17 cellular contexts compared by ENCODE assay signal in the genomic region with DNA sequence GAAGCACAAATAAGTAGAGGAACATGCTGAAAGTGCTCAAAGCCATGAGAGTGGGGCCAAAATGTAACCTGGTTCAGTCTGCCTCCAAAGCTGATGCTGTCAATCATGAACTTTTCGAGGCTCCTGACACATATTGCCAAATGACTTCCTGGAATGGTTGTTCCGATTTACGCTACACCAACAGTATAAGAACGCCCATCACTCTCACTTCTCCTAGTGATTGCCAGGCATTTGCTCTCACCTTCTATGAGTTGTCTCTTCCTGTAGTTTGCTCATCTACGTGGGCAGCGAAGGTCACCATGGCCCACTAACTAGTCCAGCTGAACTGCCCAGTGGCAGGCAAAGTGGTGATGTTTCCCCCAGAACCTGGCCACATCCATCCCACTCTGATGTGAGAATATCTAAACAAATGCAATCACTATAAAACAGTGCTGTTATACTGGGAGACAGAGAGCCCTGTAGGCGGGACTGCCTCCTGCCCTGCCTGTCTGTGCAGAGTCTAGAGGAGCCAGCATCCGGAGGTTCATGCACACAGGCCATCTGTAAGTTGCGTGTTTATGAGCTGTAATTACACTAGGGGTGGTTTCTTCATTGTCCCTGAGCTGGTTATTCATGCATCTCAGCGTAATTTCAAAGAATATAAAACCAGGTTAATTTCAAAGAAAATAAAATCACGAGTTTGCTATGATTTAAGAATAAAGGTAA. TPM values are rescaled to one million over a fixed set of nuclear protein-coding genes. Genes with fewer than 3 reads are reported as not detected.
DNase-seq lines count a peak whose midpoint lies in the region; ATAC-seq and TF ChIP-seq lines count a peak whose summit lies in the region.
"Had no signal": no experiment of that assay in that cellular context is flagged by ENCODE, and none has a peak within 500 bp of the region (broad histone marks: within the 10 kb centered on the region; RNA-seq: fewer than 3 reads in every experiment).

No MANE protein-coding gene starts in this region.

- no peak overlapping the region for H3K27ac Mint-ChIP-seq in stimulated activated memory B cell treated with anti-CD40 and anti-IgM and Interleukin-4, amounts not matched to agents 10 μg/mL and 1 μg/mL and 100 μg/mL, for 72 hours
- H3K27ac Mint-ChIP-seq: activated CD8-positive, alpha-beta T cell treated with anti-CD3 and anti-CD28 coated beads, Interleukin-2, amount 10 ng/mL, durations not matched to agents 7 days and 5 days; activated T-helper 1 cell treated with anti-CD3 and anti-CD28 coated beads, Interleukin-12 subunit alpha, Interleukin-12 subunit beta, Interleukin-2, Interleukin-4 antibody, amounts not matched to agents 30 ng/mL and 10 ng/mL and 1 ng/mL, durations not matched to agents 14 hours and 24 hours and 36 hours had no signal

- no peaks in the 10 kb centered on the region for H3K27me3 ChIP-seq in upper lobe of right lung
- H3K27me3 ChIP-seq: adrenal gland had no signal

- no peak for TF ChIP-seq CTCF in fibroblast of pulmonary artery (IDR thresholded peaks at IDR 0.05; ENCODE audit: low read length, missing control alignments)
- TF ChIP-seq CTCF in upper lobe of right lung (IDR thresholded peaks at IDR 0.05): no peak

- no peak overlapping the region for H3K4me3 Mint-ChIP-seq in stimulated activated memory B cell treated with anti-CD40 and anti-IgM and Interleukin-4, amounts not matched to agents 10 μg/mL and 1 μg/mL and 100 μg/mL, for 72 hours
- H3K4me3 Mint-ChIP-seq: activated CD8-positive, alpha-beta T cell treated with anti-CD3 and anti-CD28 coated beads, Interleukin-2, amount 10 ng/mL, durations not matched to agents 7 days and 5 days; activated T-helper 1 cell treated with anti-CD3 and anti-CD28 coated beads, Interleukin-12 subunit alpha, Interleukin-12 subunit beta, Interleukin-2, Interleukin-4 antibody, amounts not matched to agents 30 ng/mL and 10 ng/mL and 1 ng/mL, durations not matched to agents 14 hours and 24 hours and 36 hours; central memory CD8-positive, alpha-beta T cell had no signal

- peaks cover 16% of the 10 kb centered on the region for H3K4me1 ChIP-seq in upper lobe of right lung
- H3K4me1 ChIP-seq: tibial artery had no signal

- intact Hi-C loops in upper lobe of right lung (cut with DNase I): no loop called here

- DNase-seq in SIG-M5 treated with dmso at 0.1 percent for 504 hours (lab: John Stamatoyannopoulos, UW; ENCODE audit: unreplicated experiment) (peak; percentile 19), SIG-M5 (lab: John Stamatoyannopoulos, UW) (no peak), NOMO-1 (lab: John Stamatoyannopoulos, UW; ENCODE audit: unreplicated experiment in 2 of 2) (peak; percentile 51 to 68), fibroblast of pulmonary artery (ENCODE audit: low read depth) (peak; percentile 21), upper lobe of right lung (peak; percentile 50), putamen (ENCODE audit: low spot score) (no peak), HUDEP-2 (lab: John Stamatoyannopoulos, UW; ENCODE audit: unreplicated experiment in 76 of 76) (no peak)
- DNase-seq: activated CD8-positive, alpha-beta T cell treated with anti-CD3 and anti-CD28 coated beads, Interleukin-2, amount 10 ng/mL, durations not matched to agents 7 days and 5 days; adrenal gland; head of caudate nucleus; kidney glomerular epithelial cell; nucleus accumbens; tibial artery had no signal

- H3K36me3 Mint-ChIP-seq in stimulated activated memory B cell treated with anti-CD40 and anti-IgM and Interleukin-4, amounts not matched to agents 10 μg/mL and 1 μg/mL and 100 μg/mL, for 72 hours: no peaks in the 10 kb centered on the region

- H3K27me3 Mint-ChIP-seq in stimulated activated memory B cell treated with anti-CD40 and anti-IgM and Interleukin-4, amounts not matched to agents 10 μg/mL and 1 μg/mL and 100 μg/mL, for 72 hours: peaks cover 41% of the 10 kb centered on the region

- no peaks in the 10 kb centered on the region for H3K9me3 ChIP-seq in upper lobe of right lung
- H3K9me3 ChIP-seq: adrenal gland, tibial artery had no signal

- no peaks in the 10 kb centered on the region for H3K4me1 Mint-ChIP-seq in stimulated activated memory B cell treated with anti-CD40 and anti-IgM and Interleukin-4, amounts not matched to agents 10 μg/mL and 1 μg/mL and 100 μg/mL, for 72 hours
- H3K4me1 Mint-ChIP-seq: central memory CD8-positive, alpha-beta T cell had no signal

- H3K4me3 ChIP-seq in fibroblast of pulmonary artery (replicated peaks; ENCODE audit: low read depth, low read length): no peak overlapping the region
- no peak overlapping the region for H3K4me3 ChIP-seq in upper lobe of right lung
- H3K4me3 ChIP-seq: adrenal gland, tibial artery had no signal

- no peaks in the 10 kb centered on the region for H3K9me3 Mint-ChIP-seq in stimulated activated memory B cell treated with anti-CD40 and anti-IgM and Interleukin-4, amounts not matched to agents 10 μg/mL and 1 μg/mL and 100 μg/mL, for 72 hours
- H3K9me3 Mint-ChIP-seq: activated T-helper 1 cell treated with anti-CD3 and anti-CD28 coated beads, Interleukin-12 subunit alpha, Interleukin-12 subunit beta, Interleukin-2, Interleukin-4 antibody, amounts not matched to agents 30 ng/mL and 10 ng/mL and 1 ng/mL, durations not matched to agents 14 hours and 24 hours and 36 hours; central memory CD8-positive, alpha-beta T cell had no signal

- ATAC-seq in upper lobe of right lung: peak; percentile 77
- no peak for ATAC-seq in stimulated activated memory B cell treated with anti-CD40 and anti-IgM and Interleukin-4, amounts not matched to agents 10 μg/mL and 1 μg/mL and 100 μg/mL, for 72 hours
- ATAC-seq: activated CD8-positive, alpha-beta T cell treated with anti-CD3 and anti-CD28 coated beads, Interleukin-2, amount 10 ng/mL, durations not matched to agents 7 days and 5 days; HCT116 had no signal

- H3K27ac ChIP-seq in upper lobe of right lung: no peak overlapping the region
- H3K27ac ChIP-seq: adrenal gland, tibial artery had no signal

- H3K36me3 ChIP-seq in upper lobe of right lung: no peaks in the 10 kb centered on the region
- H3K36me3 ChIP-seq: adrenal gland, tibial artery had no signal

RNA-seq across cellular contexts. Expression of a gene that starts 8.8 kb away (rescaled TPM):
- 39.5 TPM for total RNA-seq in upper lobe of right lung

Comparison
In these comparisons a context has a peak if more than half of its experiments do, and no peak if none do; other contexts are left out.
1. DNase-seq: peak in SIG-M5 treated with dmso at 0.1 percent for 504 hours (single experiment), NOMO-1 (2 of 2), fibroblast of pulmonary artery (single experiment) and upper lobe of right lung (single experiment); none in SIG-M5 (single experiment), putamen (single experiment) and HUDEP-2 (0 of 76).